ENCODE assay signal across 9 cellular contexts in the genomic region with DNA sequence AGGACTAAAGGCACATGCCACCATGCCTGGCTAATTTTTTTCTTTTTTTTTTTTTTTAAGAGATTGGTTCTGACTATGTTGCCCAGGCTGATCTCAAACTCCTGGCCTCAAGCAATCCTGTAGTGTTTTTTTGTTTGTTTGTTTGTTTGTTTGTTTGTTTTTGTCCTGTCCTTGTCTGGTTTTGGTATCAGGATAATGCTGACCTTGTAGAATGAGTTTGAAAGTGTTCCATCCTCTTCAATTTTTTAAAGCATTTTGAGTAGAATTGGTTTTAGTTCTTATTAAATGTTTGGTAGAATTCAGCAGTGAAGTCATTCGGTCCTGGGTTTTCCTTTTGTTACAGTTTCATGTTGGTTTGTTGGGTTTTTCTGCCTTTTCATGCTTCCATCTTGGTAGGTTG. TPM values are rescaled to one million over a fixed set of nuclear protein-coding genes. Genes with fewer than 3 reads are reported as not detected.
"Had no signal": no experiment of that assay in that cellular context is flagged by ENCODE, and none has a peak within 500 bp of the region (broad histone marks: within the 10 kb centered on the region; RNA-seq: fewer than 3 reads in every experiment).

No MANE protein-coding gene starts in this region.

- H3K9ac ChIP-seq: KMS-11 had no signal

- ATAC-seq: GM23338 had no signal

- H2AFZ ChIP-seq: GM23338 had no signal

- H3K4me2 ChIP-seq: GM23338, KMS-11 had no signal

- DNase-seq: HCEC 1CT, KBM-7 had no signal

- FAIRE-seq: H1, H54, HTR-8/SVneo had no signal

- H3K27ac Mint-ChIP-seq: GM23338, H9 had no signal

- H3K4me3 ChIP-seq: GM23338 had no signal

- H3K4me1 Mint-ChIP-seq: GM23338, H9 had no signal

- H3K4me3 Mint-ChIP-seq: GM23338, H9 had no signal

- H3K27ac ChIP-seq: KMS-11 had no signal

RNA-seq across cellular contexts. Expression of a gene that starts 19.2 kb away (rescaled TPM):
- total RNA-seq: GM23338, H1, H9, HT-29 had no signal
- polyA plus RNA-seq: GM23338, H1 had no signal

RNA-seq across cellular contexts. Expression of a gene that starts 31.7 kb away (rescaled TPM):
- total RNA-seq: GM23338, H1, H9, HT-29 had no signal
- polyA plus RNA-seq: GM23338, H1 had no signal
